Comparison of ENCODE assay signal across 11 cellular contexts in genomic region chr17:19248149-19248922, GRCh38. TPM values are rescaled to one million over a fixed set of nuclear protein-coding genes. Genes with fewer than 3 reads are reported as not detected.
DNase-seq lines count a peak whose midpoint lies in the region; ATAC-seq, FAIRE-seq and TF ChIP-seq lines count a peak whose summit lies in the region.
"Had no signal": no experiment of that assay in that cellular context is flagged by ENCODE, and none has a peak within 500 bp of the region (broad histone marks: within the 10 kb centered on the region; RNA-seq: fewer than 3 reads in every experiment).

No MANE protein-coding gene starts in this region.

- no peak overlapping the region for H3K4me3 ChIP-seq in keratinocyte (ENCODE audit: control insufficient read depth in 2 of 3, extremely low read depth in 1 of 3, insufficient read depth in 2 of 3, low read depth in 1 of 3, low read length in 3 of 3)
- H3K4me3 ChIP-seq in smooth muscle cell = no peak overlapping the region

- dilution Hi-C loops in keratinocyte (cut with MboI; ENCODE audit: extremely low pct_ligation_motif_present, low sequenced_read_pairs) = no loop called here

- ATAC-seq in HG02981 (IDR thresholded peaks at IDR 0.05; ENCODE audit: unreplicated experiment) = no peak

- no peak overlapping the region for H3K9ac ChIP-seq in keratinocyte (ENCODE audit: control insufficient read depth, extremely low read depth, insufficient read depth, low read length)
- H3K9ac ChIP-seq in smooth muscle cell (ENCODE audit: low read depth) = peak overlapping the region; percentile 39

- H3K4me2 ChIP-seq in keratinocyte (ENCODE audit: control insufficient read depth, extremely low read depth, insufficient read depth, low read depth, low read length) = no peak overlapping the region
- peak overlapping the region; percentile 73 for H3K4me2 ChIP-seq in smooth muscle cell

- 59% methylated on average over 4 of the region's 4 CpGs for WGBS in smooth muscle cell (ENCODE audit: low lambda C conversion rate)

- peaks cover 0 to 2% of the 10 kb centered on the region in 2 experiments for H3K36me3 ChIP-seq in keratinocyte (ENCODE audit: control insufficient read depth in 2 of 2, extremely low read depth in 1 of 2, insufficient read depth in 2 of 2, low read length in 2 of 2)
- H3K36me3 ChIP-seq in smooth muscle cell (ENCODE audit: low read depth) = no peaks in the 10 kb centered on the region

- no peak for TF ChIP-seq EP300 in Ishikawa (IDR thresholded peaks at IDR 0.05; ENCODE audit: borderline replicate concordance)

- H2AFZ ChIP-seq in keratinocyte (ENCODE audit: control insufficient read depth, low read length) (no peak overlapping the region), smooth muscle cell (ENCODE audit: low read depth) (no peak overlapping the region)

- peak; percentile 52 for FAIRE-seq in keratinocyte (lab: Jason Lieb, UNC)
- FAIRE-seq: GM18507 had no signal

- H3K27ac ChIP-seq in angular gyrus (ENCODE audit: low read depth, low read length) = peak overlapping the region; percentile 70
- H3K27ac ChIP-seq in keratinocyte (ENCODE audit: control insufficient read depth, insufficient read depth, low read length) = no peak overlapping the region
- H3K27ac ChIP-seq in smooth muscle cell (ENCODE audit: low read depth) = peak overlapping the region; percentile 90

- H3K9me1 ChIP-seq in keratinocyte (ENCODE audit: control insufficient read depth, extremely low read depth, insufficient read depth, low read length) = no peaks in the 10 kb centered on the region

- H3K79me2 ChIP-seq in keratinocyte (ENCODE audit: control insufficient read depth, insufficient read depth, low read length) (peaks cover 67% of the 10 kb centered on the region), smooth muscle cell (ENCODE audit: low read depth) (peaks cover 83% of the 10 kb centered on the region)

- H3K27me3 ChIP-seq in keratinocyte (ENCODE audit: control insufficient read depth, extremely low read depth, insufficient read depth, low read length) = no peaks in the 10 kb centered on the region
- no peaks in the 10 kb centered on the region for H3K27me3 ChIP-seq in smooth muscle cell (ENCODE audit: low read depth)

- H3K9me3 ChIP-seq in keratinocyte (ENCODE audit: control insufficient read depth, low read depth, low read length) = no peaks in the 10 kb centered on the region
- H3K9me3 ChIP-seq in smooth muscle cell (replicated peaks; ENCODE audit: low read depth) = no peaks in the 10 kb centered on the region

- peaks cover 32% of the 10 kb centered on the region for H3K4me1 ChIP-seq in keratinocyte (ENCODE audit: control insufficient read depth, extremely low read depth, insufficient read depth, low read length)
- peaks cover 13% of the 10 kb centered on the region for H3K4me1 ChIP-seq in smooth muscle cell (ENCODE audit: low read depth)

- peaks cover 17% of the 10 kb centered on the region for H3F3A ChIP-seq in smooth muscle cell (ENCODE audit: low read depth)

- no peak for DNase-seq in keratinocyte (ENCODE audit: low read depth, low spot score)
- no peak for DNase-seq in smooth muscle cell (lab: John Stamatoyannopoulos, UW; ENCODE audit: unreplicated experiment)
- DNase-seq in NCI-H187 treated with DMSO at 0.1 percent for 48 hours (lab: John Stamatoyannopoulos, UW) = no peak
- DNase-seq in stimulated activated CD8-positive, alpha-beta memory T cell treated with anti-CD3 and anti-CD28 coated beads, Interleukin-4, amount 100 ng/mL, for 48 hours = no peak
- DNase-seq in activated CD8-positive, alpha-beta memory T cell treated with anti-CD3 and anti-CD28 coated beads, Interleukin-2, amount 50 U/mL, for 48 hours = no peak
- DNase-seq: DMS153, GOT3 had no signal

- no peak for TF ChIP-seq CTCF in keratinocyte (optimal IDR thresholded peaks at IDR 0.05 in 1 of 3, IDR thresholded peaks at IDR 0.05 in 1 of 3, conservative IDR thresholded peaks at IDR 0.05 in 1 of 3; ENCODE audit: extremely low read depth in 1 of 3, insufficient read depth in 2 of 3, low read length in 3 of 3)
- no peak for TF ChIP-seq CTCF in smooth muscle cell (IDR thresholded peaks at IDR 0.05; ENCODE audit: borderline replicate concordance, insufficient read depth, poor library complexity, severe bottlenecking)

- no peak for TF ChIP-seq RAD21 in Ishikawa (IDR thresholded peaks at IDR 0.05; ENCODE audit: low read depth)

- peaks cover 5% of the 10 kb centered on the region for H4K20me1 ChIP-seq in keratinocyte (ENCODE audit: control insufficient read depth, extremely low read depth, insufficient read depth, low read length)
- peaks cover 99% of the 10 kb centered on the region for H4K20me1 ChIP-seq in smooth muscle cell (ENCODE audit: low read depth)

TF ChIP-seq in Ishikawa, 13 proteins besides CTCF, POLR2A, EP300 and RAD21:
- TF ChIP-seq NFIC (IDR thresholded peaks at IDR 0.05) = 0 out of 2 replicates have a peak, but pooled peaks have one; percentile 16
- TF ChIP-seq CREB1 (IDR thresholded peaks at IDR 0.05; ENCODE audit: low read depth) = no peak

RNA-seq across cellular contexts. Expression of gene EPN2, which starts 11.2 kb away (rescaled TPM):
- 21.9 to 34.3 TPM (median 30.2 TPM) in 3 replicates for polyA plus RNA-seq in keratinocyte
- 78.4 TPM for polyA plus RNA-seq in keratinocyte (2011; ENCODE audit: low read depth)
- 24.1 and 31.1 TPM in 2 replicates for polyA plus RNA-seq in keratinocyte (2011; cell fraction: cytosol; rRNA removed)
- polyA plus RNA-seq in keratinocyte (2011; cell fraction: nucleus; rRNA removed) = 58.2 and 72.0 TPM in 2 replicates
- polyA plus RNA-seq in keratinocyte (2012; ENCODE audit: low replicate concordance) = 23.7 and 30.0 TPM in 2 replicates
- polyA minus RNA-seq in keratinocyte = 32.1 to 63.5 TPM (median 57.7 TPM) in 3 replicates
- 43.0 TPM for polyA minus RNA-seq in keratinocyte (2011; cell fraction: cytosol; rRNA and poly(A)+ RNA removed)
- 44.0 and 54.1 TPM in 2 replicates for polyA minus RNA-seq in keratinocyte (2011; cell fraction: nucleus; rRNA and poly(A)+ RNA removed)
- total RNA-seq in smooth muscle cell = 27.6 and 35.4 TPM in 2 replicates
- polyA plus RNA-seq in smooth muscle cell = 46.7 and 61.2 TPM in 2 replicates
